Comparison of ENCODE assay signal across 17 cellular contexts in genomic region chr1:218537131-218537904, GRCh38.
DNase-seq lines count a peak whose midpoint lies in the region; ATAC-seq and TF ChIP-seq lines count a peak whose summit lies in the region.
"Had no signal": no experiment of that assay in that cellular context is flagged by ENCODE, and none has a peak within 500 bp of the region (broad histone marks: within the 10 kb centered on the region; RNA-seq: fewer than 3 reads in every experiment).

No MANE protein-coding gene starts in this region.

- H3K4me3 ChIP-seq in adipocyte (ENCODE audit: low read length) (no peak overlapping the region), fibroblast of pulmonary artery (replicated peaks; ENCODE audit: low read depth, low read length) (no peak overlapping the region), skeletal muscle satellite cell (ENCODE audit: low read length) (no peak overlapping the region)
- H3K4me3 ChIP-seq: gastroesophageal sphincter had no signal

- no peak overlapping the region for H3K4me3 Mint-ChIP-seq in nephron progenitor cell
- H3K4me3 Mint-ChIP-seq: CD8-positive, alpha-beta T cell had no signal

- no peak for ATAC-seq in GM21825 (IDR thresholded peaks at IDR 0.05; ENCODE audit: unreplicated experiment)
- no peak for ATAC-seq in GM18498 (IDR thresholded peaks at IDR 0.05; ENCODE audit: unreplicated experiment)
- ATAC-seq: CD8-positive, alpha-beta T cell; gastroesophageal sphincter had no signal

- H3K4me1 ChIP-seq in adipocyte (ENCODE audit: control insufficient read depth, insufficient read depth, low read length) = peaks cover 28% of the 10 kb centered on the region
- peaks cover 22% of the 10 kb centered on the region for H3K4me1 ChIP-seq in skeletal muscle satellite cell (ENCODE audit: control insufficient read depth, insufficient read depth, low read length)
- H3K4me1 ChIP-seq: gastroesophageal sphincter had no signal

- peak; percentile 75 for DNase-seq in EL
- DNase-seq in adipocyte (ENCODE audit: low read depth) = peak; percentile 85
- peak; percentile 86 for DNase-seq in fibroblast of pulmonary artery (ENCODE audit: low read depth)
- no peak for DNase-seq in stimulated activated CD4-positive, alpha-beta T cell treated with anti-CD3 and anti-CD28 coated beads, Interleukin-4, amount 100 ng/mL, for 24 hours
- DNase-seq in nephron progenitor cell = no peak
- DNase-seq: activated T-cell treated with anti-CD3 and anti-CD28 coated beads, Interleukin-2, amount 50 U/mL, for 48 hours; CD8-positive, alpha-beta T cell; cortex of kidney; midbrain; NCI-H2081; occipital lobe; SHP77; T-helper 9 cell had no signal

- H3K27me3 Mint-ChIP-seq in nephron progenitor cell (ENCODE audit: low read depth, poor library complexity) = no peaks in the 10 kb centered on the region

- H3K36me3 Mint-ChIP-seq in nephron progenitor cell (ENCODE audit: low read depth) = no peaks in the 10 kb centered on the region
- H3K36me3 Mint-ChIP-seq: CD8-positive, alpha-beta T cell had no signal

- H3K9me3 ChIP-seq in adipocyte (ENCODE audit: control insufficient read depth, low read length) = no peaks in the 10 kb centered on the region
- H3K9me3 ChIP-seq in skeletal muscle satellite cell (replicated peaks; ENCODE audit: low read length) = no peaks in the 10 kb centered on the region

- no peaks in the 10 kb centered on the region for H3K36me3 ChIP-seq in adipocyte (ENCODE audit: control insufficient read depth, insufficient read depth, low read length, severe bottlenecking)
- H3K36me3 ChIP-seq in skeletal muscle satellite cell (ENCODE audit: insufficient read depth, low read length) = no peaks in the 10 kb centered on the region
- H3K36me3 ChIP-seq: gastroesophageal sphincter had no signal

- H3K9ac ChIP-seq in adipocyte (ENCODE audit: low read length) = peak overlapping the region; percentile 70
- peak overlapping the region; percentile 70 for H3K9ac ChIP-seq in skeletal muscle satellite cell (ENCODE audit: low read depth, low read length)

- H3K27me3 ChIP-seq in adipocyte (replicated peaks; ENCODE audit: control insufficient read depth, insufficient read depth, low read length) (no peaks in the 10 kb centered on the region), skeletal muscle satellite cell (ENCODE audit: control insufficient read depth, insufficient read depth, low read length) (no peaks in the 10 kb centered on the region)
- H3K27me3 ChIP-seq: gastroesophageal sphincter had no signal

- H3K4me1 Mint-ChIP-seq in nephron progenitor cell = peaks cover 7% of the 10 kb centered on the region

- H3K9me3 Mint-ChIP-seq in nephron progenitor cell = peaks cover 5% of the 10 kb centered on the region

- peak overlapping the region; percentile 41 for H3K4me2 ChIP-seq in skeletal muscle satellite cell (ENCODE audit: low read length)

- H3K27ac Mint-ChIP-seq in nephron progenitor cell = no peak overlapping the region
- H3K27ac Mint-ChIP-seq: CD8-positive, alpha-beta T cell had no signal

- TF ChIP-seq CTCF in fibroblast of pulmonary artery (IDR thresholded peaks at IDR 0.05; ENCODE audit: low read length, missing control alignments) = no peak
- no peak for TF ChIP-seq CTCF in nephron progenitor cell (IDR thresholded peaks at IDR 0.05)

Comparison
In these comparisons a context has a peak if more than half of its experiments do, and no peak if none do; other contexts are left out.
1. DNase-seq: peak in EL (single experiment), adipocyte (single experiment) and fibroblast of pulmonary artery (single experiment); none in stimulated activated CD4-positive, alpha-beta T cell treated with anti-CD3 and anti-CD28 coated beads, Interleukin-4, amount 100 ng/mL, for 24 hours (single experiment) and nephron progenitor cell (single experiment).